Comparison of ENCODE assay signal across 19 cellular contexts in genomic region chr20:62837091-62837490, GRCh38. TPM values are rescaled to one million over a fixed set of nuclear protein-coding genes. Genes with fewer than 3 reads are reported as not detected.
DNase-seq lines count a peak whose midpoint lies in the region; ATAC-seq, FAIRE-seq and TF ChIP-seq lines count a peak whose summit lies in the region.
"Had no signal": no experiment of that assay in that cellular context is flagged by ENCODE, and none has a peak within 500 bp of the region (broad histone marks: within the 10 kb centered on the region; RNA-seq: fewer than 3 reads in every experiment).

No MANE protein-coding gene starts in this region.

- TF ChIP-seq CTCF in right lobe of liver (IDR thresholded peaks at IDR 0.05) = no peak
- TF ChIP-seq CTCF in HepG2 (CRISPR knock-in tag; IDR thresholded peaks at IDR 0.05) = no peak
- TF ChIP-seq CTCF in OCI-LY1 (IDR thresholded peaks at IDR 0.05; ENCODE audit: low read length) = no peak
- no peak for TF ChIP-seq CTCF in keratinocyte (optimal IDR thresholded peaks at IDR 0.05 in 1 of 3, IDR thresholded peaks at IDR 0.05 in 1 of 3, conservative IDR thresholded peaks at IDR 0.05 in 1 of 3; ENCODE audit: extremely low read depth in 1 of 3, insufficient read depth in 2 of 3, low read length in 3 of 3)
- TF ChIP-seq CTCF in MCF 10A (IDR thresholded peaks at IDR 0.05; ENCODE audit: unreplicated experiment) = no peak
- TF ChIP-seq CTCF in natural killer cell (IDR thresholded peaks at IDR 0.05) = no peak

- FAIRE-seq in HepG2 (lab: Jason Lieb, UNC) = no peak
- FAIRE-seq in keratinocyte (lab: Jason Lieb, UNC) = no peak
- no peak for FAIRE-seq in urothelium cell line (lab: Jason Lieb, UNC)
- FAIRE-seq: A204.1, H1 had no signal

- no peak for DNase-seq in right lobe of liver
- no peak for DNase-seq in HepG2 (ENCODE audit: low spot score)
- no peak for DNase-seq in keratinocyte (ENCODE audit: low read depth, low spot score)
- DNase-seq in MCF 10A (ENCODE audit: unreplicated experiment) = no peak
- no peak for DNase-seq in urothelium cell line (ENCODE audit: low spot score)
- no peak for DNase-seq in natural killer cell
- DNase-seq: DMS79 treated with DMSO at 0.1 percent for 48 hours, Kasumi-1, MM.1S, NCI-H1092, NCI-H146, NCI-H2081, NCI-H2171 treated with DMSO at 0.1 percent for 48 hours, NCI-H446, NCI-H526 treated with DMSO at 0.1 percent for 48 hours had no signal

- no peaks in the 10 kb centered on the region for H3K9me2 ChIP-seq in OCI-LY1 (ENCODE audit: low read depth, low read length)

- no peak overlapping the region for H3K4me2 ChIP-seq in HepG2 (ENCODE audit: low read depth, low read length)
- H3K4me2 ChIP-seq in OCI-LY1 (ENCODE audit: low read length) = no peak overlapping the region
- H3K4me2 ChIP-seq in keratinocyte (ENCODE audit: control insufficient read depth, extremely low read depth, insufficient read depth, low read depth, low read length) = peak overlapping the region; percentile 88

- BruUV-seq in HepG2 (replicated peaks; lab: Mats Ljungman, UMichigan) = no TSS peak
- BruUV-seq in MCF 10A (replicated peaks; lab: Mats Ljungman, UMichigan) = no TSS peak

- no peak overlapping the region for H3K27ac Mint-ChIP-seq in MCF 10A (ENCODE audit: low read depth, unreplicated experiment)
- no peak overlapping the region for H3K27ac Mint-ChIP-seq in natural killer cell

- dilution Hi-C loops in keratinocyte (cut with MboI; ENCODE audit: extremely low pct_ligation_motif_present, low sequenced_read_pairs) = no loop called here

- TF ChIP-seq RAD21 in HepG2 (CRISPR knock-in tag; IDR thresholded peaks at IDR 0.05) = no peak

- in situ Hi-C loops in HepG2 (cut with HindIII; ENCODE audit: extremely low pct_ligation_motif_present, low pct_unique_long_range_greater_than_20kb) = no loop called here

- no peaks in the 10 kb centered on the region for H3K36me3 ChIP-seq in right lobe of liver
- H3K36me3 ChIP-seq in HepG2 (replicated peaks in 1 of 2; ENCODE audit: control insufficient read depth in 1 of 2, insufficient read depth in 2 of 2, low read length in 2 of 2) = peaks cover 14 to 22% of the 10 kb centered on the region in 2 experiments; a peak in 4 of 5 replicates
- peaks cover 9% of the 10 kb centered on the region; the same call in 1 of the 2 replicates for H3K36me3 ChIP-seq in OCI-LY1 (ENCODE audit: insufficient read depth, low read length)
- H3K36me3 ChIP-seq in keratinocyte (ENCODE audit: control insufficient read depth in 2 of 2, extremely low read depth in 1 of 2, insufficient read depth in 2 of 2, low read length in 2 of 2) = peaks cover 0 to 2% of the 10 kb centered on the region in 2 experiments

- no peaks in the 10 kb centered on the region for H3K9me1 ChIP-seq in keratinocyte (ENCODE audit: control insufficient read depth, extremely low read depth, insufficient read depth, low read length)

- CTCF ChIA-PET in HepG2 (lab: Yijun Ruan, JAX; ENCODE audit: low intra/inter-chr PET ratio, low total read pairs) (no interaction called here), MCF 10A (lab: Yijun Ruan, JAX) (interaction anchor here (0.7 to 1.3 kb wide), 2 partner anchors 15 to 215 kb away, joined by 3 to 4 read pairs; no protein-coding TSS in a partner anchor)

- H3K36me3 Mint-ChIP-seq in MCF 10A (ENCODE audit: insufficient read depth, unreplicated experiment) = peaks cover 5% of the 10 kb centered on the region
- no peaks in the 10 kb centered on the region for H3K36me3 Mint-ChIP-seq in natural killer cell

- H3K9ac ChIP-seq in HepG2 (ENCODE audit: insufficient read depth, low read depth, low read length) (no peak overlapping the region), OCI-LY1 (ENCODE audit: low read length) (no peak overlapping the region; the same call in 1 of the 2 replicates), keratinocyte (ENCODE audit: control insufficient read depth, extremely low read depth, insufficient read depth, low read length) (no peak overlapping the region)

- H3F3A ChIP-seq in OCI-LY1 (ENCODE audit: insufficient read depth, low read length) = no peaks in the 10 kb centered on the region

- H3K4me1 ChIP-seq in right lobe of liver = peaks cover 0 to 28% (median 4%) of the 10 kb centered on the region in 4 donors
- H3K4me1 ChIP-seq in HepG2 (ENCODE audit: insufficient read depth, low read length) = peaks cover 20% of the 10 kb centered on the region
- peaks cover 42% of the 10 kb centered on the region for H3K4me1 ChIP-seq in OCI-LY1 (ENCODE audit: insufficient read depth, low read length, severe bottlenecking)
- peaks cover 31% of the 10 kb centered on the region for H3K4me1 ChIP-seq in keratinocyte (ENCODE audit: control insufficient read depth, extremely low read depth, insufficient read depth, low read length)

- H3K27me3 ChIP-seq in right lobe of liver (no peaks in the 10 kb centered on the region), HepG2 (ENCODE audit: control insufficient read depth in 1 of 2, insufficient read depth in 2 of 2, low read length in 2 of 2) (no peaks in the 10 kb centered on the region), OCI-LY1 (ENCODE audit: insufficient read depth, low read length) (no peaks in the 10 kb centered on the region), keratinocyte (ENCODE audit: control insufficient read depth, extremely low read depth, insufficient read depth, low read length) (no peaks in the 10 kb centered on the region)

- H3K9me3 ChIP-seq in right lobe of liver (no peaks in the 10 kb centered on the region), HepG2 (ENCODE audit: low read length) (no peaks in the 10 kb centered on the region), OCI-LY1 (ENCODE audit: low read length) (no peaks in the 10 kb centered on the region), keratinocyte (ENCODE audit: control insufficient read depth, low read depth, low read length) (no peaks in the 10 kb centered on the region)

- TF ChIP-seq POLR2A in right lobe of liver (IDR thresholded peaks at IDR 0.05) (no peak), HepG2 (IDR thresholded peaks at IDR 0.05; ENCODE audit: insufficient read depth in 1 of 2, low read depth in 2 of 2, low read length in 2 of 2) (no peak)

- H4K20me1 ChIP-seq in HepG2 (ENCODE audit: insufficient read depth, low read length) = no peaks in the 10 kb centered on the region
- H4K20me1 ChIP-seq in OCI-LY1 (ENCODE audit: insufficient read depth, low read length) = no peaks in the 10 kb centered on the region
- no peaks in the 10 kb centered on the region for H4K20me1 ChIP-seq in keratinocyte (ENCODE audit: control insufficient read depth, extremely low read depth, insufficient read depth, low read length)

- H3K27ac ChIP-seq in right lobe of liver = peak overlapping the region in 2 of 3 donors; percentile 75 to 84
- no peak overlapping the region for H3K27ac ChIP-seq in HepG2 (ENCODE audit: extremely low read length, insufficient read depth, low read length)
- H3K27ac ChIP-seq in OCI-LY1 (ENCODE audit: low read depth, low read length, poor library complexity, severe bottlenecking) = peak overlapping the region; percentile 97
- H3K27ac ChIP-seq in keratinocyte (ENCODE audit: control insufficient read depth, insufficient read depth, low read length) = peak overlapping the region; percentile 48

- H3K4me3 ChIP-seq in right lobe of liver (no peak overlapping the region), HepG2 (replicated peaks in 1 of 3; ENCODE audit: insufficient read depth in 1 of 3, low read depth in 2 of 3, low read length in 3 of 3) (no peak overlapping the region), OCI-LY1 (ENCODE audit: low read depth, low read length, poor library complexity, severe bottlenecking) (no peak overlapping the region), keratinocyte (ENCODE audit: control insufficient read depth in 2 of 3, extremely low read depth in 1 of 3, insufficient read depth in 2 of 3, low read depth in 1 of 3, low read length in 3 of 3) (peak overlapping the region; percentile 52 to 74 (median 68))

- 89% methylated on average over 5 of the region's 15 CpGs for WGBS in right lobe of liver (ENCODE audit: insufficient coverage, low coverage, low lambda C conversion rate, missing lambda C conversion rate)
- WGBS in HepG2 (ENCODE audit: low lambda C conversion rate) = 94% methylated on average over 15 of the region's 15 CpGs

- no peaks in the 10 kb centered on the region for H3K79me2 ChIP-seq in HepG2 (ENCODE audit: insufficient read depth, low read length)
- no peaks in the 10 kb centered on the region for H3K79me2 ChIP-seq in OCI-LY1 (ENCODE audit: insufficient read depth, low read length)
- no peaks in the 10 kb centered on the region for H3K79me2 ChIP-seq in keratinocyte (ENCODE audit: control insufficient read depth, insufficient read depth, low read length)

- H3K27me3 Mint-ChIP-seq in MCF 10A (ENCODE audit: insufficient read depth, unreplicated experiment) = no peaks in the 10 kb centered on the region
- no peaks in the 10 kb centered on the region for H3K27me3 Mint-ChIP-seq in natural killer cell (ENCODE audit: low read depth in 2 of 2)

- POLR2A ChIA-PET in HepG2 (lab: Yijun Ruan, JAX) = no interaction called here
- POLR2A ChIA-PET in MCF 10A (lab: Yijun Ruan, JAX) = interaction anchor here (1.0 to 1.8 kb wide), 3 partner anchors 9 to 43 kb away, joined by 3 to 4 read pairs (median 3); no protein-coding TSS in a partner anchor

- H3K4me3 Mint-ChIP-seq in MCF 10A (ENCODE audit: unreplicated experiment) = no peak overlapping the region
- no peak overlapping the region for H3K4me3 Mint-ChIP-seq in natural killer cell

- TF ChIP-seq EP300 in HepG2 (IDR thresholded peaks at IDR 0.05; ENCODE audit: low read depth in 2 of 2, low read length in 2 of 2) = no peak
- TF ChIP-seq EP300 in HepG2 (CRISPR knock-in tag; IDR thresholded peaks at IDR 0.05; ENCODE audit: borderline replicate concordance) = no peak

- ATAC-seq in right lobe of liver (no peak), HepG2 (no peak), HG03095 (IDR thresholded peaks at IDR 0.05; ENCODE audit: unreplicated experiment) (no peak), natural killer cell (no peak)

- H2AFZ ChIP-seq in HepG2 (ENCODE audit: low read length) (no peak overlapping the region), OCI-LY1 (ENCODE audit: low read length) (no peak overlapping the region), keratinocyte (ENCODE audit: control insufficient read depth, low read length) (no peak overlapping the region)

- intact Hi-C loops in right lobe of liver (cut with DNase I) (no loop called here), HepG2 (cut with micrococcal nuclease; ENCODE audit: unreplicated experiment) (no loop called here), MCF 10A (cut with micrococcal nuclease) (no loop called here), natural killer cell (cut with micrococcal nuclease) (no loop called here)

- H3K4me1 Mint-ChIP-seq in MCF 10A (ENCODE audit: insufficient read depth, unreplicated experiment) (peaks cover 15% of the 10 kb centered on the region), natural killer cell (peaks cover 0 to 10% of the 10 kb centered on the region in 2 donors)

- no peaks in the 10 kb centered on the region for H3K9me3 Mint-ChIP-seq in MCF 10A (ENCODE audit: unreplicated experiment)
- no peaks in the 10 kb centered on the region for H3K9me3 Mint-ChIP-seq in natural killer cell

RNA-seq across cellular contexts. Expression of gene COL9A3, which starts 20.2 kb away (rescaled TPM):
- total RNA-seq in right lobe of liver (1 to 10 TPM; 1.5 to 7.6 (median 3.5) TPM), HepG2 (2016; rRNA removed; fragmentation: Illumina TruSeq; extraction: Trizol) (53.3 and 204 TPM in 2 replicates), MCF 10A (2022) (not detected in 2 replicates), natural killer cell (1 to 10 TPM in 1 of 3 donors, not detected in 2; 1.9 TPM)
- total RNA-seq in HepG2 (2016; cell fraction: cytosol; rRNA removed; fragmentation: Illumina TruSeq; extraction: Trizol; ENCODE audit: low read depth) = 13.9 and 15.8 TPM in 2 replicates
- 48.0 and 215 TPM in 2 replicates for total RNA-seq in HepG2 (2016; cell fraction: insoluble cytoplasmic fraction; rRNA removed; fragmentation: Illumina TruSeq; extraction: Trizol)
- 19.3 and 20.8 TPM in 2 replicates for total RNA-seq in HepG2 (2016; cell fraction: membrane; rRNA removed; fragmentation: Illumina TruSeq; extraction: Trizol)
- 216 and 254 TPM in 2 replicates for total RNA-seq in HepG2 (2016; cell fraction: nucleus; rRNA removed; fragmentation: Illumina TruSeq; extraction: Trizol)
- polyA plus RNA-seq in HepG2 (2011; rRNA removed) (155 and 175 TPM in 2 replicates), keratinocyte (2.7 to 4.8 TPM (median 3.6 TPM) in 3 replicates)
- 84.5 and 113 TPM in 2 replicates for polyA plus RNA-seq in HepG2 (2011; cell fraction: cytosol; rRNA removed)
- polyA plus RNA-seq in HepG2 (2011; cell fraction: nucleus; rRNA removed) = 1,291 and 1,782 TPM in 2 replicates
- polyA plus RNA-seq in HepG2 (2012) = 79.9 and 172 TPM in 2 replicates
- polyA plus RNA-seq in HepG2 (2016; cell fraction: cytosol; fragmentation: Illumina TruSeq; extraction: Trizol; ENCODE audit: low read depth) = 9.2 and 9.5 TPM in 2 replicates
- polyA plus RNA-seq in HepG2 (2016; cell fraction: insoluble cytoplasmic fraction; fragmentation: Illumina TruSeq; extraction: Trizol; ENCODE audit: low read depth) = 55.1 and 66.2 TPM in 2 replicates
- 17.0 and 20.1 TPM in 2 replicates for polyA plus RNA-seq in HepG2 (2016; cell fraction: membrane; fragmentation: Illumina TruSeq; extraction: Trizol; ENCODE audit: low read depth)
- 637 and 662 TPM in 2 replicates for polyA plus RNA-seq in HepG2 (2016; cell fraction: nucleus; fragmentation: Illumina TruSeq; extraction: Trizol; ENCODE audit: insufficient read depth, low read depth)
- polyA minus RNA-seq in HepG2 (2011; rRNA and poly(A)+ RNA removed; ENCODE audit: low replicate concordance) = 5.1 and 12.2 TPM in 2 replicates
- 23.0 and 25.3 TPM in 2 replicates for polyA minus RNA-seq in HepG2 (2011; cell fraction: cytosol; rRNA and poly(A)+ RNA removed)
- polyA minus RNA-seq in HepG2 (2011; cell fraction: nucleus; rRNA and poly(A)+ RNA removed) = 56.8 and 67.0 TPM in 2 replicates
- polyA plus RNA-seq in keratinocyte (2011; ENCODE audit: low read depth) = 0.36 TPM
- polyA plus RNA-seq in keratinocyte (2011; cell fraction: cytosol; rRNA removed) = 1.7 and 3.6 TPM in 2 replicates
- 2.0 and 2.6 TPM in 2 replicates for polyA plus RNA-seq in keratinocyte (2011; cell fraction: nucleus; rRNA removed)
- polyA plus RNA-seq in keratinocyte (2012; ENCODE audit: low replicate concordance) = 1.5 and 7.3 TPM in 2 replicates
- polyA minus RNA-seq in keratinocyte = 0.23 to 0.61 TPM in 2 of 3 replicates, not detected in the other
- polyA minus RNA-seq in keratinocyte (2011; cell fraction: cytosol; rRNA and poly(A)+ RNA removed) = 5.4 TPM
- polyA minus RNA-seq in keratinocyte (2011; cell fraction: nucleus; rRNA and poly(A)+ RNA removed) = 0.47 and 0.84 TPM in 2 replicates

RNA-seq across cellular contexts. Expression of gene TCFL5, which starts 24.5 kb away (rescaled TPM):
- total RNA-seq in right lobe of liver = 1 to 10 TPM; 2.9 to 5.1 (median 3.9) TPM
- 20.0 and 21.1 TPM in 2 replicates for total RNA-seq in HepG2 (2016; rRNA removed; fragmentation: Illumina TruSeq; extraction: Trizol)
- 13.3 and 17.7 TPM in 2 replicates for total RNA-seq in HepG2 (2016; cell fraction: cytosol; rRNA removed; fragmentation: Illumina TruSeq; extraction: Trizol; ENCODE audit: low read depth)
- total RNA-seq in HepG2 (2016; cell fraction: insoluble cytoplasmic fraction; rRNA removed; fragmentation: Illumina TruSeq; extraction: Trizol) = 20.4 and 21.0 TPM in 2 replicates
- 28.7 and 36.7 TPM in 2 replicates for total RNA-seq in HepG2 (2016; cell fraction: membrane; rRNA removed; fragmentation: Illumina TruSeq; extraction: Trizol)
- 11.4 and 12.6 TPM in 2 replicates for total RNA-seq in HepG2 (2016; cell fraction: nucleus; rRNA removed; fragmentation: Illumina TruSeq; extraction: Trizol)
- polyA plus RNA-seq in HepG2 (2011; rRNA removed) = 14.2 and 14.8 TPM in 2 replicates
- polyA plus RNA-seq in HepG2 (2011; cell fraction: cytosol; rRNA removed) = 9.0 and 11.8 TPM in 2 replicates
- polyA plus RNA-seq in HepG2 (2011; cell fraction: nucleus; rRNA removed) = 6.4 and 8.0 TPM in 2 replicates
- polyA plus RNA-seq in HepG2 (2012) = 12.4 and 13.3 TPM in 2 replicates
- polyA plus RNA-seq in HepG2 (2016; cell fraction: cytosol; fragmentation: Illumina TruSeq; extraction: Trizol; ENCODE audit: low read depth) = 13.1 and 14.7 TPM in 2 replicates
- polyA plus RNA-seq in HepG2 (2016; cell fraction: insoluble cytoplasmic fraction; fragmentation: Illumina TruSeq; extraction: Trizol; ENCODE audit: low read depth) = 19.5 and 20.9 TPM in 2 replicates
- 25.6 and 29.7 TPM in 2 replicates for polyA plus RNA-seq in HepG2 (2016; cell fraction: membrane; fragmentation: Illumina TruSeq; extraction: Trizol; ENCODE audit: low read depth)
- 21.4 and 23.1 TPM in 2 replicates for polyA plus RNA-seq in HepG2 (2016; cell fraction: nucleus; fragmentation: Illumina TruSeq; extraction: Trizol; ENCODE audit: insufficient read depth, low read depth)
- 4.7 and 6.4 TPM in 2 replicates for polyA minus RNA-seq in HepG2 (2011; rRNA and poly(A)+ RNA removed; ENCODE audit: low replicate concordance)
- 9.9 and 10.2 TPM in 2 replicates for polyA minus RNA-seq in HepG2 (2011; cell fraction: cytosol; rRNA and poly(A)+ RNA removed)
- polyA minus RNA-seq in HepG2 (2011; cell fraction: nucleus; rRNA and poly(A)+ RNA removed) = 5.2 and 6.1 TPM in 2 replicates
- polyA plus RNA-seq in keratinocyte = 9.9 to 14.6 TPM (median 14.5 TPM) in 3 replicates
- polyA plus RNA-seq in keratinocyte (2011; ENCODE audit: low read depth) = 17.4 TPM
- 10.9 and 13.6 TPM in 2 replicates for polyA plus RNA-seq in keratinocyte (2011; cell fraction: cytosol; rRNA removed)
- 10.4 and 11.7 TPM in 2 replicates for polyA plus RNA-seq in keratinocyte (2011; cell fraction: nucleus; rRNA removed)
- 9.6 and 10.0 TPM in 2 replicates for polyA plus RNA-seq in keratinocyte (2012; ENCODE audit: low replicate concordance)
- 1.1 to 6.7 TPM (median 5.7 TPM) in 3 replicates for polyA minus RNA-seq in keratinocyte
- polyA minus RNA-seq in keratinocyte (2011; cell fraction: cytosol; rRNA and poly(A)+ RNA removed) = 18.0 TPM
- 2.8 and 4.6 TPM in 2 replicates for polyA minus RNA-seq in keratinocyte (2011; cell fraction: nucleus; rRNA and poly(A)+ RNA removed)
- total RNA-seq in MCF 10A (2022) = 10.8 and 12.8 TPM in 2 replicates
- 1 to 10 TPM; 5.1 to 8.0 (median 6.4) TPM for total RNA-seq in natural killer cell

RNA-seq across cellular contexts. Expression of gene OGFR, which starts 32.5 kb away (rescaled TPM):
- 10 to 100 TPM; 40.7 to 48.1 (median 47.0) TPM for total RNA-seq in right lobe of liver
- 68.3 and 81.8 TPM in 2 replicates for total RNA-seq in HepG2 (2016; rRNA removed; fragmentation: Illumina TruSeq; extraction: Trizol)
- total RNA-seq in HepG2 (2016; cell fraction: cytosol; rRNA removed; fragmentation: Illumina TruSeq; extraction: Trizol; ENCODE audit: low read depth) = 6.3 and 8.7 TPM in 2 replicates
- 58.8 and 84.2 TPM in 2 replicates for total RNA-seq in HepG2 (2016; cell fraction: insoluble cytoplasmic fraction; rRNA removed; fragmentation: Illumina TruSeq; extraction: Trizol)
- total RNA-seq in HepG2 (2016; cell fraction: membrane; rRNA removed; fragmentation: Illumina TruSeq; extraction: Trizol) = 20.8 and 24.4 TPM in 2 replicates
- 33.8 and 41.3 TPM in 2 replicates for total RNA-seq in HepG2 (2016; cell fraction: nucleus; rRNA removed; fragmentation: Illumina TruSeq; extraction: Trizol)
- 47.7 and 62.2 TPM in 2 replicates for polyA plus RNA-seq in HepG2 (2011; rRNA removed)
- 58.6 and 82.5 TPM in 2 replicates for polyA plus RNA-seq in HepG2 (2011; cell fraction: cytosol; rRNA removed)
- 105 and 121 TPM in 2 replicates for polyA plus RNA-seq in HepG2 (2011; cell fraction: nucleus; rRNA removed)
- 34.0 and 38.1 TPM in 2 replicates for polyA plus RNA-seq in HepG2 (2012)
- 4.2 and 4.7 TPM in 2 replicates for polyA plus RNA-seq in HepG2 (2016; cell fraction: cytosol; fragmentation: Illumina TruSeq; extraction: Trizol; ENCODE audit: low read depth)
- 68.1 and 77.5 TPM in 2 replicates for polyA plus RNA-seq in HepG2 (2016; cell fraction: insoluble cytoplasmic fraction; fragmentation: Illumina TruSeq; extraction: Trizol; ENCODE audit: low read depth)
- 11.5 and 14.2 TPM in 2 replicates for polyA plus RNA-seq in HepG2 (2016; cell fraction: membrane; fragmentation: Illumina TruSeq; extraction: Trizol; ENCODE audit: low read depth)
- 103 and 104 TPM in 2 replicates for polyA plus RNA-seq in HepG2 (2016; cell fraction: nucleus; fragmentation: Illumina TruSeq; extraction: Trizol; ENCODE audit: insufficient read depth, low read depth)
- 38.5 and 45.1 TPM in 2 replicates for polyA minus RNA-seq in HepG2 (2011; rRNA and poly(A)+ RNA removed; ENCODE audit: low replicate concordance)
- 39.4 and 42.5 TPM in 2 replicates for polyA minus RNA-seq in HepG2 (2011; cell fraction: cytosol; rRNA and poly(A)+ RNA removed)
- polyA minus RNA-seq in HepG2 (2011; cell fraction: nucleus; rRNA and poly(A)+ RNA removed) = 15.1 and 20.0 TPM in 2 replicates
- 29.8 to 39.8 TPM (median 31.5 TPM) in 3 replicates for polyA plus RNA-seq in keratinocyte
- polyA plus RNA-seq in keratinocyte (2011; ENCODE audit: low read depth) = 12.8 TPM
- polyA plus RNA-seq in keratinocyte (2011; cell fraction: cytosol; rRNA removed) = 17.3 and 32.5 TPM in 2 replicates
- polyA plus RNA-seq in keratinocyte (2011; cell fraction: nucleus; rRNA removed) = 43.7 and 47.3 TPM in 2 replicates
- 10.9 and 37.3 TPM in 2 replicates for polyA plus RNA-seq in keratinocyte (2012; ENCODE audit: low replicate concordance)
- polyA minus RNA-seq in keratinocyte = 17.8 to 29.0 TPM (median 26.5 TPM) in 3 replicates
- polyA minus RNA-seq in keratinocyte (2011; cell fraction: cytosol; rRNA and poly(A)+ RNA removed) = 44.1 TPM
- 20.3 and 22.1 TPM in 2 replicates for polyA minus RNA-seq in keratinocyte (2011; cell fraction: nucleus; rRNA and poly(A)+ RNA removed)
- total RNA-seq in MCF 10A (2022) = 28.8 and 31.0 TPM in 2 replicates
- 10 to 100 TPM; 71.0 to 84.0 (median 83.0) TPM for total RNA-seq in natural killer cell

RNA-seq across cellular contexts. Expression of gene MRGBP, which starts 40.8 kb away (rescaled TPM):
- total RNA-seq in right lobe of liver (1 to 10 TPM; 3.3 to 8.0 (median 5.3) TPM), HepG2 (2016; rRNA removed; fragmentation: Illumina TruSeq; extraction: Trizol) (34.8 and 35.9 TPM in 2 replicates), MCF 10A (2022) (16.9 and 17.8 TPM in 2 replicates), natural killer cell (10 to 100 TPM in 2 of 3 donors, 1 to 10 TPM in 1; 8.3 to 12.8 (median 10.0) TPM)
- 79.0 and 80.7 TPM in 2 replicates for total RNA-seq in HepG2 (2016; cell fraction: cytosol; rRNA removed; fragmentation: Illumina TruSeq; extraction: Trizol; ENCODE audit: low read depth)
- total RNA-seq in HepG2 (2016; cell fraction: insoluble cytoplasmic fraction; rRNA removed; fragmentation: Illumina TruSeq; extraction: Trizol) = 31.8 and 38.7 TPM in 2 replicates
- 96.7 and 98.0 TPM in 2 replicates for total RNA-seq in HepG2 (2016; cell fraction: membrane; rRNA removed; fragmentation: Illumina TruSeq; extraction: Trizol)
- total RNA-seq in HepG2 (2016; cell fraction: nucleus; rRNA removed; fragmentation: Illumina TruSeq; extraction: Trizol) = 17.0 and 18.5 TPM in 2 replicates
- polyA plus RNA-seq in HepG2 (2011; rRNA removed) (31.6 and 34.2 TPM in 2 replicates), keratinocyte (12.3 to 15.6 TPM (median 15.0 TPM) in 3 replicates)
- polyA plus RNA-seq in HepG2 (2011; cell fraction: cytosol; rRNA removed) = 30.7 and 37.2 TPM in 2 replicates
- 29.7 and 36.4 TPM in 2 replicates for polyA plus RNA-seq in HepG2 (2011; cell fraction: nucleus; rRNA removed)
- polyA plus RNA-seq in HepG2 (2012) = 21.6 and 23.1 TPM in 2 replicates
- 88.5 and 96.5 TPM in 2 replicates for polyA plus RNA-seq in HepG2 (2016; cell fraction: cytosol; fragmentation: Illumina TruSeq; extraction: Trizol; ENCODE audit: low read depth)
- polyA plus RNA-seq in HepG2 (2016; cell fraction: insoluble cytoplasmic fraction; fragmentation: Illumina TruSeq; extraction: Trizol; ENCODE audit: low read depth) = 34.9 and 39.2 TPM in 2 replicates
- polyA plus RNA-seq in HepG2 (2016; cell fraction: membrane; fragmentation: Illumina TruSeq; extraction: Trizol; ENCODE audit: low read depth) = 88.7 and 90.6 TPM in 2 replicates
- polyA plus RNA-seq in HepG2 (2016; cell fraction: nucleus; fragmentation: Illumina TruSeq; extraction: Trizol; ENCODE audit: insufficient read depth, low read depth) = 40.3 and 42.7 TPM in 2 replicates
- 21.2 and 36.8 TPM in 2 replicates for polyA minus RNA-seq in HepG2 (2011; rRNA and poly(A)+ RNA removed; ENCODE audit: low replicate concordance)
- polyA minus RNA-seq in HepG2 (2011; cell fraction: cytosol; rRNA and poly(A)+ RNA removed) = 12.7 and 13.0 TPM in 2 replicates
- 10.2 and 10.9 TPM in 2 replicates for polyA minus RNA-seq in HepG2 (2011; cell fraction: nucleus; rRNA and poly(A)+ RNA removed)
- polyA plus RNA-seq in keratinocyte (2011; ENCODE audit: low read depth) = 5.1 TPM
- polyA plus RNA-seq in keratinocyte (2011; cell fraction: cytosol; rRNA removed) = 10.0 and 15.3 TPM in 2 replicates
- 12.3 and 13.1 TPM in 2 replicates for polyA plus RNA-seq in keratinocyte (2011; cell fraction: nucleus; rRNA removed)
- polyA plus RNA-seq in keratinocyte (2012; ENCODE audit: low replicate concordance) = 9.0 and 16.4 TPM in 2 replicates
- 8.1 to 12.9 TPM (median 8.4 TPM) in 3 replicates for polyA minus RNA-seq in keratinocyte
- polyA minus RNA-seq in keratinocyte (2011; cell fraction: cytosol; rRNA and poly(A)+ RNA removed) = 12.9 TPM
- polyA minus RNA-seq in keratinocyte (2011; cell fraction: nucleus; rRNA and poly(A)+ RNA removed) = 3.9 TPM in 2 replicates

Comparison
In these comparisons a context has a peak if more than half of its experiments do, and no peak if none do; other contexts are left out.
1. H3K4me3 ChIP-seq: peak in keratinocyte (3 of 3); none in right lobe of liver (0 of 3), HepG2 (0 of 3) and OCI-LY1 (single experiment).